Comparison of ENCODE assay signal across 7 cellular contexts in the genomic region with DNA sequence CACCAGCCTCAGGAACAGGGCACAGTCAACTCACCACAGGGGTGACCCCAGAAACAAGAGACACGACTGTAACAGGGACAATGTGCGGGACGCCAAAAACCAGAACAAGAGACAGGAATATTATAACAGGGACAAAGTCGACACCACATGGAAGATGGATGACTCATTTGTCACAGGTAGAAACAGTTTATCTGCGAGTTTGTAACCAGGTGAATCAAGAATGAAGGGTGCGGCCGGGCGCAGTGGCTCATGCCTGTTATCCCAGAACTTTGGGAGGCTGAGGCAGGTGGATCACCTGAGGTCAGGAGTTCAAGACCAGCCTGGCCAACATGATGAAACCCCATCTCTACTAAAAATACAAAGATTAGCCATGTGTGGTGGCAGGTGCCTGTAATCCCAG. TPM values are rescaled to one million over a fixed set of nuclear protein-coding genes. Genes with fewer than 3 reads are reported as not detected.
DNase-seq lines count a peak whose midpoint lies in the region; ATAC-seq and TF ChIP-seq lines count a peak whose summit lies in the region.
"Not testable (repeated sequence)": the region's sequence is repeated elsewhere in the genome, so short reads cannot be mapped to it uniquely, and the experiment has no call there.

No MANE protein-coding gene starts in this region.

- not testable (repeated sequence) for H4K5ac ChIP-seq in H9 (ENCODE audit: insufficient read length, low read depth, low read length)

- peaks cover 23 to 43% (median 29%) of the 10 kb centered on the region in 3 experiments for H3K36me3 Mint-ChIP-seq in H9 (ENCODE audit: insufficient read depth in 1 of 3, low read depth in 3 of 3)
- not testable (repeated sequence) for H3K36me3 Mint-ChIP-seq in chondrocyte (ENCODE audit: low read depth)
- H3K36me3 Mint-ChIP-seq in naive B cell = peaks cover 16 to 27% of the 10 kb centered on the region in 2 donors
- H3K36me3 Mint-ChIP-seq in progenitor cell of endocrine pancreas (ENCODE audit: insufficient read depth) = peaks cover 23% of the 10 kb centered on the region

- H3K9ac ChIP-seq in H9 (ENCODE audit: extremely low read depth, insufficient read length, low read length) = not testable (repeated sequence)

- H3K14ac ChIP-seq in H9 (ENCODE audit: insufficient read depth, low read length) = not testable (repeated sequence)

- H3K18ac ChIP-seq in H9 (ENCODE audit: insufficient read length, low read depth, low read length) = not testable (repeated sequence)

- H3K4me1 ChIP-seq in H9 (ENCODE audit: insufficient read depth, low read length); Peyer's patch; lower lobe of right lung: not testable (repeated sequence)

- H3K4me1 Mint-ChIP-seq in H9 (peaks cover 17 to 19% of the 10 kb centered on the region in 2 experiments), chondrocyte (ENCODE audit: low read depth) (peaks cover 13% of the 10 kb centered on the region), naive B cell (peaks cover 17 to 42% (median 31%) of the 10 kb centered on the region in 3 donors)
- not testable (repeated sequence) for H3K4me1 Mint-ChIP-seq in progenitor cell of endocrine pancreas (ENCODE audit: low read depth)

- H2BK5ac ChIP-seq in H9 (ENCODE audit: insufficient read length, low read length) = not testable (repeated sequence)

- H3K27ac ChIP-seq in H9 (ENCODE audit: insufficient read length, low read depth, low read length); Peyer's patch; lower lobe of right lung: not testable (repeated sequence)

- not testable (repeated sequence) for H2AFZ ChIP-seq in H9 (ENCODE audit: low read length)

- WGBS in H9 (ENCODE audit: extremely low coverage, insufficient read length, low lambda C conversion rate) = no CpG with 5 or more reads among the region's 8 CpGs

- not testable (repeated sequence) for H2BK20ac ChIP-seq in H9 (ENCODE audit: low read depth, low read length, poor library complexity, severe bottlenecking)

- H3K4me3 ChIP-seq in Peyer's patch, lower lobe of right lung: not testable (repeated sequence)

- intact Hi-C loops in lower lobe of right lung (cut with DNase I) = not testable (repeated sequence)

- H3K4me3 Mint-ChIP-seq in H9; chondrocyte (ENCODE audit: unreplicated experiment); naive B cell; progenitor cell of endocrine pancreas (ENCODE audit: low read depth): not testable (repeated sequence)

- H3K4ac ChIP-seq in H9 (ENCODE audit: low read depth, low read length) = not testable (repeated sequence)

- not testable (repeated sequence) for H3K9me3 ChIP-seq in H9 (ENCODE audit: control insufficient read depth, low read depth, low read length); Peyer's patch; lower lobe of right lung

- ATAC-seq in esophagus mucosa = peak; percentile 38
- ATAC-seq in lower lobe of right lung; naive B cell (ENCODE audit: low read depth in 2 of 2): not testable (repeated sequence)

- not testable (repeated sequence) for TF ChIP-seq CTCF in H9 (conservative IDR thresholded peaks at IDR 0.05); Peyer's patch (IDR thresholded peaks at IDR 0.05); chondrocyte (IDR thresholded peaks at IDR 0.05); lower lobe of right lung (IDR thresholded peaks at IDR 0.05); progenitor cell of endocrine pancreas (IDR thresholded peaks at IDR 0.05; ENCODE audit: unreplicated experiment)

- not testable (repeated sequence) for H3K79me1 ChIP-seq in H9 (ENCODE audit: insufficient read depth, low read depth, low read length, poor library complexity, severe bottlenecking)

- H3K23ac ChIP-seq in H9 (ENCODE audit: insufficient read length, low read depth, low read length) = peak overlapping the region; percentile 20

- H2AK5ac ChIP-seq in H9 (ENCODE audit: insufficient read length, low read length) = not testable (repeated sequence)

- not testable (repeated sequence) for H3K56ac ChIP-seq in H9 (ENCODE audit: insufficient read length, low read depth, low read length)

- H3K4me2 ChIP-seq in H9 (ENCODE audit: insufficient read depth, insufficient read length, low read length) = not testable (repeated sequence)

- not testable (repeated sequence) for H3K27me3 Mint-ChIP-seq in H9 (ENCODE audit: low read depth); chondrocyte (ENCODE audit: low read depth); naive B cell; progenitor cell of endocrine pancreas

- not testable (repeated sequence) for H2BK120ac ChIP-seq in H9 (ENCODE audit: low read depth, low read length, poor library complexity, severe bottlenecking)

- not testable (repeated sequence) for DNase-seq in H9; naive B cell; progenitor cell of endocrine pancreas (ENCODE audit: low spot score, unreplicated experiment)
- peak in 2 of 3 donors; percentile 55 to 67 for DNase-seq in Peyer's patch
- DNase-seq in chondrocyte (ENCODE audit: low spot score) = peak; percentile 47
- DNase-seq in lower lobe of right lung = peak; percentile 19

- H3K23me2 ChIP-seq in H9 (ENCODE audit: insufficient read length, low read depth, low read length, poor library complexity, severe bottlenecking) = not testable (repeated sequence)

- H3K79me2 ChIP-seq in H9 (ENCODE audit: insufficient read depth, low read length) = not testable (repeated sequence)

- peaks cover 11 to 13% of the 10 kb centered on the region in 2 experiments for H3K9me3 Mint-ChIP-seq in H9
- not testable (repeated sequence) for H3K9me3 Mint-ChIP-seq in chondrocyte (ENCODE audit: low read depth); naive B cell; progenitor cell of endocrine pancreas (ENCODE audit: low read depth)

- H3T11ph ChIP-seq in H9 (ENCODE audit: low read length) = not testable (repeated sequence)

- H3K27ac Mint-ChIP-seq in H9 (peak overlapping the region in 2 of 3 experiments; percentile 12 to 82; a peak in 2 of 7 replicates), chondrocyte (ENCODE audit: unreplicated experiment) (peak overlapping the region; percentile 13), naive B cell (peak overlapping the region in 4 of 6 donors; percentile 11 to 88 (median 56)), progenitor cell of endocrine pancreas (peak overlapping the region; percentile 29)

- not testable (repeated sequence) for TF ChIP-seq POLR2A in Peyer's patch (IDR thresholded peaks at IDR 0.05)

- H3K27me3 ChIP-seq in H9 (ENCODE audit: insufficient read depth, low read length); Peyer's patch; lower lobe of right lung (ENCODE audit: low read depth): not testable (repeated sequence)

- H2BK15ac ChIP-seq in H9 (ENCODE audit: low read depth, low read length) = not testable (repeated sequence)

- H2BK12ac ChIP-seq in H9 (ENCODE audit: insufficient read length, low read depth, low read length) = not testable (repeated sequence)

- H3K36me3 ChIP-seq in Peyer's patch, lower lobe of right lung: not testable (repeated sequence)

- not testable (repeated sequence) for H4K8ac ChIP-seq in H9 (replicated peaks; ENCODE audit: insufficient read length, low read depth, low read length)

- H4K91ac ChIP-seq in H9 (ENCODE audit: insufficient read length, low read depth, low read length) = not testable (repeated sequence)

- not testable (repeated sequence) for H4K20me1 ChIP-seq in H9 (ENCODE audit: control insufficient read depth, insufficient read depth, insufficient read length)

RNA-seq across cellular contexts. Expression of gene DHRSX, which starts 44.7 kb away (rescaled TPM):
- total RNA-seq in H9 (2021) (42.3 and 44.0 TPM in 2 replicates), Peyer's patch (10 to 100 TPM; 21.5 to 55.4 (median 40.4) TPM), chondrocyte (30.1 to 35.2 TPM (median 35.0 TPM) in 3 replicates), esophagus mucosa (9.7 TPM), lower lobe of right lung (31.9 TPM), progenitor cell of endocrine pancreas (61.0 and 65.4 TPM in 2 replicates)
- polyA plus RNA-seq in naive B cell (ENCODE audit: low read depth in 6 of 6) = 10 to 100 TPM; 20.9 to 33.3 (median 28.4) TPM

RNA-seq across cellular contexts. Expression of gene ZBED1, which starts 44.7 kb away (rescaled TPM):
- total RNA-seq in H9 (2021) = 61.1 and 63.8 TPM in 2 replicates
- 10 to 100 TPM; 48.7 to 71.4 (median 59.8) TPM for total RNA-seq in Peyer's patch
- 39.8 to 45.0 TPM (median 40.1 TPM) in 3 replicates for total RNA-seq in chondrocyte
- total RNA-seq in esophagus mucosa = 16.0 TPM
- total RNA-seq in lower lobe of right lung = 46.3 TPM
- 10 to 100 TPM; 25.6 to 82.8 (median 56.4) TPM for polyA plus RNA-seq in naive B cell (ENCODE audit: low read depth in 6 of 6)
- 57.5 and 59.6 TPM in 2 replicates for total RNA-seq in progenitor cell of endocrine pancreas
